In genomic region chr1:214976665-214977064, GRCh38 we compare ENCODE assay signal across 1 cellular context.
TF ChIP-seq lines count a peak whose summit lies in the region.

No MANE protein-coding gene starts in this region.

TF ChIP-seq in WTC11, 78 proteins besides CTCF, POLR2A, EP300 and RAD21 (continued from another document):
- no peak for TF ChIP-seq ZNF532 (CRISPR knock-in tag; IDR thresholded peaks at IDR 0.05; ENCODE audit: borderline replicate concordance)
- no peak for TF ChIP-seq MAX (CRISPR knock-in tag; IDR thresholded peaks at IDR 0.05)
- no peak for TF ChIP-seq IRF1 (CRISPR knock-in tag; IDR thresholded peaks at IDR 0.05)
- TF ChIP-seq ESRRA (CRISPR knock-in tag; IDR thresholded peaks at IDR 0.05; ENCODE audit: borderline replicate concordance), result no peak
